In genomic region chr11:110856993-110857812, GRCh38 we compare ENCODE assay signal across 18 cellular contexts.
DNase-seq lines count a peak whose midpoint lies in the region; ATAC-seq and TF ChIP-seq lines count a peak whose summit lies in the region.
"Had no signal": no experiment of that assay in that cellular context is flagged by ENCODE, and none has a peak within 500 bp of the region (broad histone marks: within the 10 kb centered on the region; RNA-seq: fewer than 3 reads in every experiment).

No MANE protein-coding gene starts in this region.

- H3K27ac ChIP-seq in left ventricle myocardium inferior (replicated peaks) = no peak overlapping the region
- H3K27ac ChIP-seq: adrenal gland had no signal

- H3K27ac Mint-ChIP-seq in activated B cell treated with CpG ODN at 0.5 μM for 24 hours (no peak overlapping the region), nephron (peak overlapping the region; percentile 84 to 90 (median 89))
- H3K27ac Mint-ChIP-seq: activated CD4-positive, alpha-beta T cell treated with anti-CD3 and anti-CD28 coated beads, Interleukin-2, amount 10 ng/mL, durations not matched to agents 7 days and 5 days; activated T-cell treated with anti-CD3 and anti-CD28 coated beads, Interleukin-2, amount 50 U/mL, for 72 hours; naive B cell; T-helper 17 cell had no signal

- no peak for TF ChIP-seq CTCF in activated B cell treated with CpG ODN at 0.5 μM for 24 hours (IDR thresholded peaks at IDR 0.05)
- TF ChIP-seq CTCF in nephron (IDR thresholded peaks at IDR 0.05; ENCODE audit: unreplicated experiment in 3 of 3) = no peak
- no peak for TF ChIP-seq CTCF in left ventricle myocardium inferior (IDR thresholded peaks at IDR 0.05; ENCODE audit: borderline replicate concordance)

- peaks cover 22% of the 10 kb centered on the region for H3K4me1 Mint-ChIP-seq in activated B cell treated with CpG ODN at 0.5 μM for 24 hours
- H3K4me1 Mint-ChIP-seq in nephron = peaks cover 68% of the 10 kb centered on the region
- H3K4me1 Mint-ChIP-seq: activated CD4-positive, alpha-beta T cell treated with anti-CD3 and anti-CD28 coated beads, Interleukin-2, amount 10 ng/mL, durations not matched to agents 7 days and 5 days; T-helper 17 cell had no signal

- DNase-seq in activated B cell treated with CpG ODN at 0.5 μM for 24 hours = no peak
- no peak for DNase-seq in activated CD4-positive, alpha-beta T cell treated with anti-CD3 and anti-CD28 coated beads for 1 hour
- no peak for DNase-seq in HuH-7.5 (ENCODE audit: low spot score)
- no peak for DNase-seq in left ventricle myocardium inferior
- DNase-seq: activated CD4-positive, alpha-beta T cell treated with anti-CD3 and anti-CD28 coated beads, Interleukin-2, amount 10 ng/mL, durations not matched to agents 7 days and 5 days; activated T-cell treated with anti-CD3 and anti-CD28 coated beads, Interleukin-2, amount 50 U/mL, for 72 hours; DND-41; Kasumi-1; left ventricle myocardium superior; naive B cell; NCI-H1694 treated with DMSO at 0.1 percent for 48 hours; NCI-H526 treated with DMSO at 0.1 percent for 48 hours; T-helper 17 cell had no signal

- H3K9me3 Mint-ChIP-seq in activated B cell treated with CpG ODN at 0.5 μM for 24 hours (no peaks in the 10 kb centered on the region), nephron (no peaks in the 10 kb centered on the region)
- H3K9me3 Mint-ChIP-seq: activated CD4-positive, alpha-beta T cell treated with anti-CD3 and anti-CD28 coated beads, Interleukin-2, amount 10 ng/mL, durations not matched to agents 7 days and 5 days had no signal

- intact Hi-C loops in activated B cell treated with CpG ODN at 0.5 μM for 24 hours (cut with micrococcal nuclease) (no loop called here), left ventricle myocardium inferior (cut with micrococcal nuclease) (no loop called here)

- peak overlapping the region; percentile 25 for H3K4me3 Mint-ChIP-seq in activated B cell treated with CpG ODN at 0.5 μM for 24 hours
- peak overlapping the region in 2 of 3 experiments; percentile 10 to 37 for H3K4me3 Mint-ChIP-seq in nephron
- H3K4me3 Mint-ChIP-seq: activated CD4-positive, alpha-beta T cell treated with anti-CD3 and anti-CD28 coated beads, Interleukin-2, amount 10 ng/mL, durations not matched to agents 7 days and 5 days; activated T-cell treated with anti-CD3 and anti-CD28 coated beads, Interleukin-2, amount 50 U/mL, for 72 hours; T-helper 17 cell had no signal

- POLR2A ChIA-PET in activated B cell treated with CpG ODN at 0.5 μM for 24 hours (lab: Charles Lee) = no interaction called here

- H3K36me3 ChIP-seq in left ventricle myocardium inferior = no peaks in the 10 kb centered on the region
- H3K36me3 ChIP-seq: adrenal gland had no signal

- CTCF ChIA-PET in activated B cell treated with CpG ODN at 0.5 μM for 24 hours (lab: Charles Lee) = no interaction called here

- H3K36me3 Mint-ChIP-seq in activated B cell treated with CpG ODN at 0.5 μM for 24 hours (ENCODE audit: low read depth) (no peaks in the 10 kb centered on the region), nephron (ENCODE audit: low read depth) (no peaks in the 10 kb centered on the region)

- peaks cover 4% of the 10 kb centered on the region for H3K4me1 ChIP-seq in left ventricle myocardium inferior

- H3K27me3 Mint-ChIP-seq in activated B cell treated with CpG ODN at 0.5 μM for 24 hours (peaks cover 1% of the 10 kb centered on the region), nephron (ENCODE audit: low read depth) (no peaks in the 10 kb centered on the region)

- no peak overlapping the region for H3K4me3 ChIP-seq in left ventricle myocardium inferior
- H3K4me3 ChIP-seq: adrenal gland had no signal

- H3K9me3 ChIP-seq in left ventricle myocardium inferior (replicated peaks) = no peaks in the 10 kb centered on the region
- H3K9me3 ChIP-seq: adrenal gland had no signal

- H3K27me3 ChIP-seq in left ventricle myocardium inferior (ENCODE audit: low read depth) = peaks cover 12% of the 10 kb centered on the region
- H3K27me3 ChIP-seq: adrenal gland had no signal

- ATAC-seq in GM18511 (IDR thresholded peaks at IDR 0.05; ENCODE audit: unreplicated experiment) (peak; percentile 69), HG02678 (IDR thresholded peaks at IDR 0.05; ENCODE audit: unreplicated experiment) (peak; percentile 58), activated B cell treated with CpG ODN at 0.5 μM for 24 hours (ENCODE audit: low read depth) (no peak), HG03520 (IDR thresholded peaks at IDR 0.05; ENCODE audit: unreplicated experiment) (no peak)
- ATAC-seq: activated T-cell treated with anti-CD3 and anti-CD28 coated beads, Interleukin-2, amount 50 U/mL, for 72 hours; T-helper 17 cell had no signal

Comparison
In these comparisons a context has a peak if more than half of its experiments do, and no peak if none do; other contexts are left out.
1. ATAC-seq: peak in GM18511 (single experiment) and HG02678 (single experiment); none in activated B cell treated with CpG ODN at 0.5 μM for 24 hours (single experiment) and HG03520 (single experiment).